Comparison of ENCODE assay signal across 1 cellular context in genomic region chr12:51388066-51388799, GRCh38.
TF ChIP-seq lines count a peak whose summit lies in the region.

No MANE protein-coding gene starts in this region.

TF ChIP-seq in endothelial cell of umbilical vein, 7 proteins besides CTCF, POLR2A, EP300 and RAD21 (continued from another document):
- TF ChIP-seq POLR2AphosphoS5 (IDR thresholded peaks at IDR 0.05; ENCODE audit: insufficient read depth, low read depth, low read length): no peak
- no peak for TF ChIP-seq FOS (IDR thresholded peaks at IDR 0.05; ENCODE audit: borderline replicate concordance, insufficient read depth, low read length)
